In the genomic region with DNA sequence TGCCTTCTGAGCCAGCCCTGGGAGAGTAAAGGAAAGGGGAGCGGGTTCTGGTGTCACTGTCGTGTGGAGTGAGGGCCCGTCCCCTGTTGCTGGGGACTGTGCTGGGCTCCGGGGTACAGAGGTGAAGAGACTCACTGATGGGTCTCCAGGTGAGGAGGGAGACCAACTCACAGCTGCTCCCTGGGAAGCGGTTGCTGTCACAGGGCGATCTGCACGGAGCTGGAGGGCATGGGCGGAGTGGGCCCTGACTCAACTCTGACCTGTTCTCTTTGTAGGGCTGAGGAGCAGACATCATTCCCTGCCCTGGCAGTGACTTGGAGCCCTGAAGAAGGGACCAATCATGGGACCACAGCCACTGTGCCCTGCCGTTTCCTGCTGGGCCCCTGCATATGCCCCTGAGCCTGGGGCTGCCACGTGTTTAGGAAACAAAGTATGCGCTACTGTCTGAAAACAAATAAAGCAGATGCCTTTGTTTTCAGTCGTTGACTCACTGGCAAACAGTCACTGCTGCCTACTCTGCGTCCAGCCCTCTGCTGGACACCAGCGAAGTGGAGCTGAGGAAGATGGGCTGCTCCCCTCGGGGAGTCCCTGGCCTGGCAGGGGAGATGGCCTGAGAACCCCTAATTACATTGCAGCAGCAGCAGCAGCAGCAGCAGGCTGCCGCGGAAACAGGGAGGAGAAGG, we compare ENCODE assay signal across 9 cellular contexts. TPM values are rescaled to one million over a fixed set of nuclear protein-coding genes. Genes with fewer than 3 reads are reported as not detected.
A peak's percentile ranks its signal among the peaks of the same experiment; 100 is the strongest.
DNase-seq lines count a peak whose midpoint lies in the region; ATAC-seq, FAIRE-seq and TF ChIP-seq lines count a peak whose summit lies in the region.
"Had no signal": no experiment of that assay in that cellular context is flagged by ENCODE, and none has a peak within 500 bp of the region (broad histone marks: within the 10 kb centered on the region; RNA-seq: fewer than 3 reads in every experiment).

No MANE protein-coding gene starts in this region.

- H4K8ac ChIP-seq in H1 (ENCODE audit: extremely low read depth, insufficient read depth, low read length), result no peak overlapping the region; the same call in 1 of the 2 replicates

- TF ChIP-seq CTCF in H1 (IDR thresholded peaks at IDR 0.05; ENCODE audit: control extremely low read depth in 1 of 3, insufficient read depth in 1 of 3, low read depth in 1 of 3, low read length in 3 of 3) (peak in 2 of 3 experiments; percentile 16 to 46; a peak in 2 of 4 replicates), ascending aorta (IDR thresholded peaks at IDR 0.05) (no peak)

- intact Hi-C loops in ascending aorta (cut with DNase I), result no loop called here

- H3K4me1 ChIP-seq in H1 (replicated peaks in 1 of 4; ENCODE audit: control insufficient read depth in 3 of 4, insufficient read depth in 4 of 4, low read length in 3 of 4), result peaks cover 0 to 10% (median 7%) of the 10 kb centered on the region in 4 experiments; a peak in 3 of 7 replicates
- peaks cover 4 to 21% of the 10 kb centered on the region in 2 donors for H3K4me1 ChIP-seq in ascending aorta

- H3K23me2 ChIP-seq in H1 (ENCODE audit: low read depth, low read length), result no peaks in the 10 kb centered on the region

- H4K20me1 ChIP-seq in H1 (replicated peaks in 1 of 2; ENCODE audit: control insufficient read depth in 1 of 2, insufficient read depth in 2 of 2, low read length in 2 of 2), result peaks cover 0 to 3% of the 10 kb centered on the region in 2 experiments

- POLR2A ChIA-PET in H1 (lab: Charles Lee; ENCODE audit: partially characterized antibody), result interaction anchor here (0.6 kb wide), 1 partner anchor 208 kb away, joined by 3 read pairs; no protein-coding TSS in a partner anchor

- H3K27ac ChIP-seq in H1 (ENCODE audit: low read depth, low read length), result no peak overlapping the region; the same call in 1 of the 2 replicates
- peak overlapping the region in 1 of 2 donors; percentile 61 for H3K27ac ChIP-seq in ascending aorta

- no peak for FAIRE-seq in H1 (lab: Jason Lieb, UNC)

- no peak overlapping the region for H2AFZ ChIP-seq in H1 (ENCODE audit: low read length)

- H3K4ac ChIP-seq in H1 (replicated peaks; ENCODE audit: insufficient read length, low read depth, low read length), result no peak overlapping the region

- H3K14ac ChIP-seq in H1 (ENCODE audit: insufficient read length), result no peak overlapping the region

- TF ChIP-seq RAD21 in H1 (IDR thresholded peaks at IDR 0.05 in 1 of 2, conservative IDR thresholded peaks at IDR 0.05 in 1 of 2; ENCODE audit: low read depth in 2 of 2, low read length in 2 of 2), result peak in 1 of 2 experiments; percentile 36; a peak in 2 of 4 replicates

- no peak overlapping the region for H2AK5ac ChIP-seq in H1 (ENCODE audit: low read depth, low read length)

- peak overlapping the region; percentile 48 for H3K18ac ChIP-seq in H1 (ENCODE audit: extremely low read depth, low read length)

- H3K36me3 ChIP-seq in H1 (ENCODE audit: control insufficient read depth in 2 of 4, insufficient read depth in 4 of 4, low read length in 3 of 4) (no peaks in the 10 kb centered on the region; a peak in 1 of 8 replicates), ascending aorta (no peaks in the 10 kb centered on the region)

- no peak overlapping the region for H4K91ac ChIP-seq in H1 (replicated peaks; ENCODE audit: insufficient read length, low read length)

- DNase-seq in Daoy (ENCODE audit: low read depth) (peak; percentile 52), NCI-H345 (lab: John Stamatoyannopoulos, UW) (peak; percentile 53), H1 (ENCODE audit: low read depth in 1 of 2, low spot score in 2 of 2) (no peak), occipital lobe (lab: John Stamatoyannopoulos, UW) (peak; percentile 36), ascending aorta (ENCODE audit: low spot score in 2 of 2) (no peak), hepatic stellate cell (ENCODE audit: low spot score) (no peak), NCI-H226 (no peak)
- DNase-seq: activated CD4-positive, alpha-beta memory T cell treated with anti-CD3 and anti-CD28 coated beads, Interleukin-2, amount 10 ng/mL, durations not matched to agents 7 days and 5 days had no signal

- no peaks in the 10 kb centered on the region for H3K9me3 ChIP-seq in H1 (ENCODE audit: insufficient read depth in 2 of 2, low read depth in 1 of 2, low read length in 1 of 2)
- no peaks in the 10 kb centered on the region for H3K9me3 ChIP-seq in ascending aorta

- no peak overlapping the region for H2BK120ac ChIP-seq in H1 (replicated peaks; ENCODE audit: low read depth, low read length)

- H3K4me3 ChIP-seq in H1 (ENCODE audit: extremely low read depth in 1 of 4, insufficient read depth in 2 of 4, low read depth in 3 of 4, low read length in 4 of 4) (no peak overlapping the region), ascending aorta (no peak overlapping the region)

- no peaks in the 10 kb centered on the region for H3K79me1 ChIP-seq in H1 (ENCODE audit: low read depth, low read length)

- 75% methylated on average over 16 of the region's 17 CpGs; no CpG with 5 or more reads in 1 of the 2 experiments for WGBS in H1 (ENCODE audit: extremely low coverage in 1 of 2, insufficient coverage in 1 of 2, insufficient read length in 1 of 2, insufficient replicate concordance in 2 of 2, low coverage in 1 of 2, low lambda C conversion rate in 2 of 2, missing lambda C conversion rate in 1 of 2), 2 experiments

- no peak overlapping the region for H3K9ac ChIP-seq in H1 (replicated peaks in 1 of 4; ENCODE audit: extremely low read depth in 1 of 4, low read depth in 3 of 4, low read length in 3 of 4)

- H3K27me3 ChIP-seq in H1 (replicated peaks in 1 of 4; ENCODE audit: control insufficient read depth in 3 of 4, extremely low read depth in 1 of 4, insufficient read depth in 3 of 4, low read length in 3 of 4), result no peaks in the 10 kb centered on the region; a peak in 1 of 7 replicates
- H3K27me3 ChIP-seq in ascending aorta, result no peaks in the 10 kb centered on the region

- CTCF ChIA-PET in H1 (lab: Charles Lee; ENCODE audit: partially characterized antibody), result interaction anchor here (0.7 to 2.1 kb wide), 8 partner anchors 9 to 280 kb away, joined by 3 to 8 read pairs (median 4); no protein-coding TSS in a partner anchor

- peak overlapping the region; percentile 71 for H2BK5ac ChIP-seq in H1 (ENCODE audit: low read depth, low read length)

- no peak for TF ChIP-seq POLR2A in H1 (IDR thresholded peaks at IDR 0.05; ENCODE audit: control extremely low read depth in 1 of 2, low read depth in 2 of 2, low read length in 2 of 2)

- peak overlapping the region; percentile 0; the same call in 1 of the 2 replicates for H2BK12ac ChIP-seq in H1 (ENCODE audit: low read depth, low read length)

- H4K5ac ChIP-seq in H1 (ENCODE audit: insufficient read length, low read depth, low read length), result no peak overlapping the region

- H3K79me2 ChIP-seq in H1 (ENCODE audit: control insufficient read depth in 1 of 2, insufficient read depth in 2 of 2, low read length in 2 of 2), result no peaks in the 10 kb centered on the region

- H3K23ac ChIP-seq in H1 (ENCODE audit: insufficient read length), result no peak overlapping the region

- H2BK20ac ChIP-seq in H1 (ENCODE audit: low read length), result no peak overlapping the region

- H2BK15ac ChIP-seq in H1 (ENCODE audit: low read length), result 0 out of 2 replicates have a peak overlapping the region, but pooled peaks have one; percentile 81

- no peak for ATAC-seq in HG02885 (IDR thresholded peaks at IDR 0.05; ENCODE audit: poor library complexity, unreplicated experiment)

- H3K4me2 ChIP-seq in H1 (ENCODE audit: insufficient read depth in 1 of 2, low read depth in 2 of 2, low read length in 2 of 2), result no peak overlapping the region

- H3K56ac ChIP-seq in H1 (replicated peaks; ENCODE audit: insufficient read length, low read depth, low read length), result no peak overlapping the region

- TF ChIP-seq EP300 in H1 (IDR thresholded peaks at IDR 0.05; ENCODE audit: borderline replicate concordance in 1 of 2, low read depth in 2 of 2, low read length in 2 of 2), result no peak

TF ChIP-seq in H1, 55 proteins besides CTCF, POLR2A, EP300 and RAD21:
- TF ChIP-seq MAX (IDR thresholded peaks at IDR 0.05), result peak; percentile 65; the same call in 1 of the 2 replicates
- no peak for TF ChIP-seq FOSL1 (IDR thresholded peaks at IDR 0.05; ENCODE audit: insufficient read depth, low read depth, low read length)

RNA-seq across cellular contexts. Expression of gene PLXNA1, which starts 22.9 kb away (rescaled TPM):
- 25.7 and 28.4 TPM in 2 replicates for total RNA-seq in Daoy (2014; rRNA removed; shearing (Covaris generic))
- 47.5 and 50.8 TPM in 2 replicates for total RNA-seq in H1 (2021; fragmentation: NEBNext Ultra II Directional; extraction: Animal tissue kit (Norgen Biotek cat#: 25700))
- 54.9 and 81.4 TPM in 2 replicates for polyA plus RNA-seq in H1 (2011; rRNA removed)
- 51.2 TPM for polyA plus RNA-seq in H1 (2011; cell fraction: cytosol; rRNA removed)
- polyA plus RNA-seq in H1 (2011; cell fraction: nucleus; rRNA removed), result 191 TPM
- 36.1 to 53.1 TPM (median 42.4 TPM) in 4 replicates for polyA plus RNA-seq in H1 (2012, experiment 1 of 2)
- 26.1 TPM for polyA plus RNA-seq in H1 (2012, experiment 2 of 2)
- polyA plus RNA-seq in H1 (2013, experiment 1 of 2), result 40.4 TPM
- polyA plus RNA-seq in H1 (2013, experiment 2 of 2), result 38.5 TPM
- polyA minus RNA-seq in H1 (2011; rRNA and poly(A)+ RNA removed), result 104 and 131 TPM in 2 replicates
- polyA minus RNA-seq in H1 (2011; cell fraction: cytosol; rRNA and poly(A)+ RNA removed), result 53.8 TPM
- 70.5 TPM for polyA minus RNA-seq in H1 (2011; cell fraction: nucleus; rRNA and poly(A)+ RNA removed)
- 47.7 TPM for total RNA-seq in occipital lobe
- total RNA-seq in ascending aorta, result 79.8 TPM

Comparison
In these comparisons a context has a peak if more than half of its experiments do, and no peak if none do; other contexts are left out.
1. DNase-seq: peak in Daoy (single experiment), NCI-H345 (single experiment) and occipital lobe (single experiment); none in H1 (0 of 2), ascending aorta (0 of 2), hepatic stellate cell (single experiment) and NCI-H226 (single experiment).
2. CTCF ChIP-seq: peak in H1 (2 of 3); none in ascending aorta (0 of 3).